Comparison of ENCODE assay signal across 8 cellular contexts in the genomic region with DNA sequence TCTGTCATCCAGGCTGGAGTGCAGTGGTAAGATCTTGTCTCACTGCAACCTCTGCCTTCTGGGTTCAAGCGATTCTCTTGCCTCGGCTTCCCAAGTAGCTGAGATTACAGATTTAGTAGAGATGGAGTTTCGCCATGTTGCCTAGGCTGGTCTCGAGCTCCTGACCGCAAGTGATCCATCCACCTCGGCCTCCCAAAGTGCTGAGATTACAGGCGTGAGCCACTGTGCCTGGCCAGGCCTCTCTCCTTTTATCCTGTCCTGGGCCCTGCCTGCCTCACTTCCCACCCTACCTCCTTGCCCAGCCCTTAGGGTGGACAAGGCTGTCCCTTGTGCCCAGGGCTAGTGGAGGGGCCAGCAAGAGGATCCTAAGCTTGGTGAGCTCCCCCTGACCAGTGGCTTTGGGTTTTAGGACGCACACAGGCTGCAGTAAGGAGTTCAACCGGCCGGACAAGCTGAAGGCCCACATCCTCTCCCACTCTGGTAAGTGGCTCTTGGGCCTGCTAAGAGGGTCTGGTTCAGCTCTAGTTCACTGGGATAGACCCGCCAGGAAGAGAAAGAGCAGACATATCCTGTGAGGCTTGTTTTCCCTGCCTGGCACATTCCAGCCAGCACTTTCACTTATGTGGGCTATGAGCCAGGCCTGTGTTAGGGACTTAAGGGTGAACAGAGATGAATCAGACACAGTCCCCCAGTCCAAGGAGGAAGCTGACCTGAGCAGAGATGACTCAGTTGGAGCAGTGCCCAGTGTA. TPM values are rescaled to one million over a fixed set of nuclear protein-coding genes. Genes with fewer than 3 reads are reported as not detected.
DNase-seq lines count a peak whose midpoint lies in the region; ATAC-seq and TF ChIP-seq lines count a peak whose summit lies in the region.

No MANE protein-coding gene starts in this region.

- no peaks in the 10 kb centered on the region for H3K9me3 ChIP-seq in Peyer's patch
- no peaks in the 10 kb centered on the region for H3K9me3 ChIP-seq in fibroblast of lung (ENCODE audit: control insufficient read depth, insufficient read depth, low read depth, low read length)
- H3K9me3 ChIP-seq in trophoblast cell (ENCODE audit: insufficient read depth, low read depth, low read length) = no peaks in the 10 kb centered on the region

- peak overlapping the region; percentile 36 for H3K14ac ChIP-seq in trophoblast cell (ENCODE audit: low read length)

- H3K79me1 ChIP-seq in trophoblast cell (ENCODE audit: low read length) = peaks cover 27% of the 10 kb centered on the region

- H4K8ac ChIP-seq in trophoblast cell (ENCODE audit: low read depth, low read length) = peak overlapping the region; percentile 76

- peak overlapping the region; percentile 88 for H2BK12ac ChIP-seq in trophoblast cell (ENCODE audit: low read length)

- H4K91ac ChIP-seq in trophoblast cell (ENCODE audit: low read depth, low read length) = peak overlapping the region; percentile 86

- H3K4me1 ChIP-seq in Peyer's patch (peaks cover 0 to 47% (median 3%) of the 10 kb centered on the region in 4 donors), fibroblast of lung (ENCODE audit: control insufficient read depth, extremely low read depth, insufficient read depth, low read length) (peaks cover 7% of the 10 kb centered on the region), trophoblast cell (ENCODE audit: control insufficient read depth in 1 of 2, insufficient read depth in 2 of 2, low read length in 2 of 2) (peaks cover 34 to 36% of the 10 kb centered on the region in 2 experiments)

- H3K79me2 ChIP-seq in fibroblast of lung (ENCODE audit: control insufficient read depth, insufficient read depth, low read length) (no peaks in the 10 kb centered on the region), trophoblast cell (ENCODE audit: control insufficient read depth, insufficient read depth, low read length, poor library complexity) (peaks cover 3% of the 10 kb centered on the region)

- TF ChIP-seq CTCF in Peyer's patch (IDR thresholded peaks at IDR 0.05) = no peak
- no peak for TF ChIP-seq CTCF in fibroblast of lung (conservative IDR thresholded peaks at IDR 0.05 in 1 of 2, IDR thresholded peaks at IDR 0.05 in 1 of 2; ENCODE audit: low read depth in 1 of 2, low read length in 2 of 2)

- peak overlapping the region; percentile 33 for H2AK5ac ChIP-seq in trophoblast cell (ENCODE audit: low read length)

- H4K20me1 ChIP-seq in fibroblast of lung (ENCODE audit: control insufficient read depth, extremely low read depth, insufficient read depth, low read length) = no peaks in the 10 kb centered on the region

- no peak overlapping the region for H3K4me3 ChIP-seq in Peyer's patch
- no peak overlapping the region for H3K4me3 ChIP-seq in fibroblast of lung (replicated peaks in 1 of 4; ENCODE audit: control extremely low read depth in 1 of 4, insufficient read depth in 1 of 4, low read depth in 3 of 4, low read length in 4 of 4)
- H3K4me3 ChIP-seq in trophoblast cell (ENCODE audit: low read depth, low read length) = no peak overlapping the region

- H3K23ac ChIP-seq in trophoblast cell (ENCODE audit: low read length) = no peak overlapping the region

- H3K18ac ChIP-seq in trophoblast cell (ENCODE audit: low read length) = peak overlapping the region; percentile 28

- H4K12ac ChIP-seq in trophoblast cell (ENCODE audit: low read depth, low read length) = no peak overlapping the region

- H3K9ac ChIP-seq in fibroblast of lung (ENCODE audit: insufficient read depth, low read length) (no peak overlapping the region), trophoblast cell (ENCODE audit: low read length) (no peak overlapping the region)

- peak overlapping the region; percentile 18 for H3K4ac ChIP-seq in trophoblast cell (ENCODE audit: low read depth, low read length)

- H3K4me2 ChIP-seq in fibroblast of lung (ENCODE audit: extremely low read depth, insufficient read depth, low read length) (peak overlapping the region; percentile 75), trophoblast cell (ENCODE audit: low read length) (peak overlapping the region; percentile 23)

- peak overlapping the region; percentile 67 for H2BK120ac ChIP-seq in trophoblast cell (ENCODE audit: insufficient read depth, low read length, poor library complexity)

- no peaks in the 10 kb centered on the region for H3K36me3 ChIP-seq in Peyer's patch
- H3K36me3 ChIP-seq in fibroblast of lung (ENCODE audit: control insufficient read depth, insufficient read depth, low read length) = peaks cover 3% of the 10 kb centered on the region
- H3K36me3 ChIP-seq in trophoblast cell (ENCODE audit: control insufficient read depth in 1 of 2, insufficient read depth in 2 of 2, low read length in 2 of 2) = no peaks in the 10 kb centered on the region

- ATAC-seq in HG03108 (IDR thresholded peaks at IDR 0.05; ENCODE audit: unreplicated experiment) (no peak), GM19397 (IDR thresholded peaks at IDR 0.05; ENCODE audit: unreplicated experiment) (no peak)

- peak overlapping the region; percentile 2 for H2AFZ ChIP-seq in fibroblast of lung (ENCODE audit: low read length)
- H2AFZ ChIP-seq in trophoblast cell (ENCODE audit: insufficient read depth, low read length, poor library complexity) = no peak overlapping the region

- H3K27ac ChIP-seq in Peyer's patch = peak overlapping the region in 3 of 4 donors; percentile 85 to 97 (median 95)
- H3K27ac ChIP-seq in fibroblast of lung (ENCODE audit: insufficient read depth, low read length) = no peak overlapping the region
- H3K27ac ChIP-seq in trophoblast cell (ENCODE audit: low read depth, low read length) = peak overlapping the region; percentile 91

- peak overlapping the region; percentile 86 for H2BK5ac ChIP-seq in trophoblast cell (ENCODE audit: low read depth, low read length, poor library complexity)

- peak in 1 of 2 donors; percentile 65 for TF ChIP-seq POLR2A in Peyer's patch (IDR thresholded peaks at IDR 0.05)

- H3K27me3 ChIP-seq in Peyer's patch = no peaks in the 10 kb centered on the region
- no peaks in the 10 kb centered on the region for H3K27me3 ChIP-seq in fibroblast of lung (ENCODE audit: control insufficient read depth, insufficient read depth, low read length)
- H3K27me3 ChIP-seq in trophoblast cell (ENCODE audit: insufficient read depth, low read length) = no peaks in the 10 kb centered on the region

- DNase-seq in DMS79 (lab: John Stamatoyannopoulos, UW) (peak; percentile 62), Peyer's patch (peak in 2 of 3 donors; percentile 84 to 95), fibroblast of lung (ENCODE audit: low read depth in 2 of 2) (peak; percentile 86 to 98), trophoblast cell (peak; percentile 57 to 63), OCI-M1 (lab: John Stamatoyannopoulos, UW) (no peak), hippocampal formation (lab: John Stamatoyannopoulos, UW) (no peak)

- WGBS in trophoblast cell (ENCODE audit: extremely low coverage, insufficient coverage, insufficient read length) = no CpG with 5 or more reads among the region's 11 CpGs

RNA-seq across cellular contexts. Expression of gene CHMP4B, which starts 21.9 kb away (rescaled TPM):
- total RNA-seq in Peyer's patch (100 to 1,000 TPM in 3 of 4 donors, 10 to 100 TPM in 1; 80.0 to 137 (median 111) TPM), fibroblast of lung (26.3 and 26.5 TPM in 2 replicates)
- polyA plus RNA-seq in fibroblast of lung = 61.3 and 83.2 TPM in 2 replicates
- polyA plus RNA-seq in fibroblast of lung (2012) = 110 and 113 TPM in 2 replicates
- 17.2 and 23.5 TPM in 2 replicates for polyA minus RNA-seq in fibroblast of lung (ENCODE audit: low replicate concordance)
- polyA plus RNA-seq in trophoblast cell (2013) = 95.8 and 99.2 TPM in 2 replicates

RNA-seq across cellular contexts. Expression of gene ZNF341, which starts 57.5 kb away (rescaled TPM):
- 10 to 100 TPM in 1 of 4 donors, 1 to 10 TPM in 3; 2.5 to 13.5 (median 3.6) TPM for total RNA-seq in Peyer's patch
- total RNA-seq in fibroblast of lung = 0.77 and 0.99 TPM in 2 replicates
- polyA plus RNA-seq in fibroblast of lung = 1.1 and 1.6 TPM in 2 replicates
- polyA plus RNA-seq in fibroblast of lung (2012) = 1.2 and 1.8 TPM in 2 replicates
- 1.3 and 7.5 TPM in 2 replicates for polyA minus RNA-seq in fibroblast of lung (ENCODE audit: low replicate concordance)
- 3.8 and 4.0 TPM in 2 replicates for polyA plus RNA-seq in trophoblast cell (2013)

Comparison
In these comparisons a context has a peak if more than half of its experiments do, and no peak if none do; other contexts are left out.
1. DNase-seq: peak in DMS79 (single experiment), Peyer's patch (2 of 3), fibroblast of lung (2 of 2) and trophoblast cell (2 of 2); none in OCI-M1 (single experiment) and hippocampal formation (0 of 2).